In genomic region chr17:47907932-47908562, GRCh38 we compare ENCODE assay signal across 1 cellular context.
TF ChIP-seq lines count a peak whose summit lies in the region.

No MANE protein-coding gene starts in this region.

TF ChIP-seq in IMR-90, 13 proteins besides CTCF, POLR2A, EP300 and RAD21:
- no peak for TF ChIP-seq SMC3 (IDR thresholded peaks at IDR 0.05; ENCODE audit: low read depth, low read length)
- no peak for TF ChIP-seq MXI1 (IDR thresholded peaks at IDR 0.05; ENCODE audit: borderline replicate concordance, low read depth, low read length)
- TF ChIP-seq CHD1 (IDR thresholded peaks at IDR 0.05; ENCODE audit: low read depth, low read length): no peak
- no peak for TF ChIP-seq RFX5 (IDR thresholded peaks at IDR 0.05; ENCODE audit: low read depth, low read length)
- no peak for TF ChIP-seq RCOR1 (IDR thresholded peaks at IDR 0.05; ENCODE audit: insufficient replicate concordance, low read length)
